In the genomic region with DNA sequence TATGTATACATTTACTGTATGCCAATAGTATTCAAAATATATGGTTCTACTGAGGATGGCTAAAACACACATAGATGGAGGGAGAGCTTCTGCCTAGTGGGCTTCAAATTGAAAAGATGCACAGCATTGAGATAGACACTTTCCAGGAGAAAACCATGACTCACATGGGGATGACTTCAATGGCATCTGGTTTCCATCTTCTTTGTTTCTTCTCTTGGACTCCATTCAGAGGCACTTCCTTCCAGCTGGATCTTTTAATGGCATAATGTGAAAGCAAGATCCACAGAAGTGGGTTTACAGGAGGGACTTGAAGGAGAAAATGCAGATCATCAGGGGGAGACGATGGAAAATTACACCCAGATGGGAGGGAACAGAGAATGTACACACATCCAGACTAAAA, we compare ENCODE assay signal across 19 cellular contexts.
DNase-seq lines count a peak whose midpoint lies in the region; ATAC-seq and TF ChIP-seq lines count a peak whose summit lies in the region.
"Had no signal": no experiment of that assay in that cellular context is flagged by ENCODE, and none has a peak within 500 bp of the region (broad histone marks: within the 10 kb centered on the region; RNA-seq: fewer than 3 reads in every experiment).

No MANE protein-coding gene starts in this region.

- DNase-seq in COLO829 (ENCODE audit: low spot score) (peak; percentile 7), fibroblast of lung (ENCODE audit: low read depth in 2 of 2) (peak; percentile 70 to 75), osteoblast (ENCODE audit: insufficient read length, low spot score, missing footprints) (peak; percentile 38), activated T-cell treated with anti-CD3 and anti-CD28 coated beads for 4 hours (no peak), type B pancreatic cell (ENCODE audit: extremely low spot score, unreplicated experiment) (no peak), DMS53 (lab: John Stamatoyannopoulos, UW) (no peak)
- no peak for DNase-seq in stimulated activated effector memory CD8-positive, alpha-beta T cell treated with anti-CD3 and anti-CD28 coated beads, Interleukin-12 subunit alpha, Interleukin-12 subunit beta, amount 100 ng/mL, for 72 hours (ENCODE audit: low spot score in 2 of 2)
- DNase-seq: activated CD4-positive, alpha-beta T cell treated with anti-CD3 and anti-CD28 coated beads, Interleukin-2, amount 10 ng/mL, durations not matched to agents 7 days and 5 days; activated T-cell treated with anti-CD3 and anti-CD28 coated beads, Interleukin-2, amount 50 U/mL, for 48 hours; amniotic stem cell; DMS79 treated with DMSO at 0.1 percent for 48 hours; effector CD4-positive, alpha-beta T cell; kidney; NCI-H2107; T-helper 9 cell had no signal

- no peaks in the 10 kb centered on the region for H3K9me3 Mint-ChIP-seq in stimulated activated effector memory CD8-positive, alpha-beta T cell treated with anti-CD3 and anti-CD28 coated beads, Interleukin-12 subunit alpha, Interleukin-12 subunit beta, amount 100 ng/mL, for 72 hours
- peaks cover 6% of the 10 kb centered on the region for H3K9me3 Mint-ChIP-seq in type B pancreatic cell
- H3K9me3 Mint-ChIP-seq: activated CD4-positive, alpha-beta T cell treated with anti-CD3 and anti-CD28 coated beads, Interleukin-2, amount 10 ng/mL, durations not matched to agents 7 days and 5 days had no signal

- H2AFZ ChIP-seq in fibroblast of lung (ENCODE audit: low read length) (no peak overlapping the region), osteoblast (ENCODE audit: low read length) (no peak overlapping the region)
- H2AFZ ChIP-seq: parathyroid adenoma had no signal

- peaks cover 38% of the 10 kb centered on the region for H3K4me1 Mint-ChIP-seq in stimulated activated effector memory CD8-positive, alpha-beta T cell treated with anti-CD3 and anti-CD28 coated beads, Interleukin-12 subunit alpha, Interleukin-12 subunit beta, amount 100 ng/mL, for 72 hours
- peaks cover 8% of the 10 kb centered on the region for H3K4me1 Mint-ChIP-seq in type B pancreatic cell (ENCODE audit: unreplicated experiment)

- H3K79me2 ChIP-seq in fibroblast of lung (ENCODE audit: control insufficient read depth, insufficient read depth, low read length) (no peaks in the 10 kb centered on the region), osteoblast (ENCODE audit: insufficient read depth, low read length) (no peaks in the 10 kb centered on the region)
- H3K79me2 ChIP-seq: parathyroid adenoma had no signal

- peak overlapping the region; percentile 64 for H3K4me2 ChIP-seq in fibroblast of lung (ENCODE audit: extremely low read depth, insufficient read depth, low read length)
- no peak overlapping the region for H3K4me2 ChIP-seq in osteoblast (ENCODE audit: insufficient read depth, low read length)

- H3K4me3 ChIP-seq in fibroblast of lung (replicated peaks in 1 of 4; ENCODE audit: control extremely low read depth in 1 of 4, insufficient read depth in 1 of 4, low read depth in 3 of 4, low read length in 4 of 4) (no peak overlapping the region), osteoblast (ENCODE audit: insufficient read depth, low read length) (no peak overlapping the region)
- H3K4me3 ChIP-seq: mucosa of descending colon had no signal

- no peak for ATAC-seq in stimulated activated effector memory CD8-positive, alpha-beta T cell treated with anti-CD3 and anti-CD28 coated beads, Interleukin-12 subunit alpha, Interleukin-12 subunit beta, amount 100 ng/mL, for 72 hours
- ATAC-seq: mucosa of descending colon had no signal

- peaks cover 7% of the 10 kb centered on the region for H3K27me3 Mint-ChIP-seq in type B pancreatic cell
- H3K27me3 Mint-ChIP-seq: activated CD4-positive, alpha-beta T cell treated with anti-CD3 and anti-CD28 coated beads, Interleukin-2, amount 10 ng/mL, durations not matched to agents 7 days and 5 days had no signal

- no peaks in the 10 kb centered on the region for H3K27me3 ChIP-seq in fibroblast of lung (ENCODE audit: control insufficient read depth, insufficient read depth, low read length)
- H3K27me3 ChIP-seq in osteoblast (ENCODE audit: insufficient read depth, low read length): no peaks in the 10 kb centered on the region

- H3K9me3 ChIP-seq in fibroblast of lung (ENCODE audit: control insufficient read depth, insufficient read depth, low read depth, low read length): no peaks in the 10 kb centered on the region
- H3K9me3 ChIP-seq in osteoblast (ENCODE audit: low read depth, low read length): no peaks in the 10 kb centered on the region
- H3K9me3 ChIP-seq: mucosa of descending colon had no signal

- no peak for TF ChIP-seq CTCF in fibroblast of lung (conservative IDR thresholded peaks at IDR 0.05 in 1 of 2, IDR thresholded peaks at IDR 0.05 in 1 of 2; ENCODE audit: low read depth in 1 of 2, low read length in 2 of 2)
- TF ChIP-seq CTCF in osteoblast (IDR thresholded peaks at IDR 0.05; ENCODE audit: extremely low read depth, low read depth, low read length): no peak
- TF ChIP-seq CTCF in type B pancreatic cell (conservative IDR thresholded peaks at IDR 0.05): no peak

- H3K36me3 ChIP-seq in fibroblast of lung (ENCODE audit: control insufficient read depth, insufficient read depth, low read length) (no peaks in the 10 kb centered on the region), osteoblast (ENCODE audit: insufficient read depth, low read length) (no peaks in the 10 kb centered on the region)

- peaks cover 9% of the 10 kb centered on the region for H3K4me1 ChIP-seq in fibroblast of lung (ENCODE audit: control insufficient read depth, extremely low read depth, insufficient read depth, low read length)
- H3K4me1 ChIP-seq in osteoblast (ENCODE audit: insufficient read depth, low read length): peaks cover 12% of the 10 kb centered on the region
- H3K4me1 ChIP-seq: parathyroid adenoma had no signal

- no peak overlapping the region for H3K4me3 Mint-ChIP-seq in stimulated activated effector memory CD8-positive, alpha-beta T cell treated with anti-CD3 and anti-CD28 coated beads, Interleukin-12 subunit alpha, Interleukin-12 subunit beta, amount 100 ng/mL, for 72 hours
- H3K4me3 Mint-ChIP-seq in type B pancreatic cell: no peak overlapping the region
- H3K4me3 Mint-ChIP-seq: activated CD4-positive, alpha-beta T cell treated with anti-CD3 and anti-CD28 coated beads, Interleukin-2, amount 10 ng/mL, durations not matched to agents 7 days and 5 days had no signal

- H3K9ac ChIP-seq in fibroblast of lung (ENCODE audit: insufficient read depth, low read length): no peak overlapping the region
- H3K9ac ChIP-seq: parathyroid adenoma had no signal

- H3K27ac ChIP-seq in fibroblast of lung (ENCODE audit: insufficient read depth, low read length) (no peak overlapping the region), osteoblast (ENCODE audit: low read depth, low read length) (no peak overlapping the region)
- H3K27ac ChIP-seq: C4-2B, parathyroid adenoma had no signal

- no peaks in the 10 kb centered on the region for H3K36me3 Mint-ChIP-seq in stimulated activated effector memory CD8-positive, alpha-beta T cell treated with anti-CD3 and anti-CD28 coated beads, Interleukin-12 subunit alpha, Interleukin-12 subunit beta, amount 100 ng/mL, for 72 hours
- no peaks in the 10 kb centered on the region for H3K36me3 Mint-ChIP-seq in type B pancreatic cell

- no peaks in the 10 kb centered on the region for H4K20me1 ChIP-seq in fibroblast of lung (ENCODE audit: control insufficient read depth, extremely low read depth, insufficient read depth, low read length)
- H4K20me1 ChIP-seq in osteoblast (ENCODE audit: insufficient read depth, low read length): no peaks in the 10 kb centered on the region

- no peak overlapping the region for H3K27ac Mint-ChIP-seq in stimulated activated effector memory CD8-positive, alpha-beta T cell treated with anti-CD3 and anti-CD28 coated beads, Interleukin-12 subunit alpha, Interleukin-12 subunit beta, amount 100 ng/mL, for 72 hours
- no peak overlapping the region for H3K27ac Mint-ChIP-seq in type B pancreatic cell
- H3K27ac Mint-ChIP-seq: activated CD4-positive, alpha-beta T cell treated with anti-CD3 and anti-CD28 coated beads, Interleukin-2, amount 10 ng/mL, durations not matched to agents 7 days and 5 days had no signal

TF ChIP-seq in PFSK-1, 5 proteins besides CTCF, POLR2A, EP300 and RAD21:
- peak; percentile 36; the same call in 1 of the 2 replicates for TF ChIP-seq POLR2AphosphoS5 (IDR thresholded peaks at IDR 0.05; ENCODE audit: low read depth, low read length)
- peak; percentile 26; the same call in 1 of the 2 replicates for TF ChIP-seq SIN3A (IDR thresholded peaks at IDR 0.05; ENCODE audit: borderline replicate concordance, insufficient read depth, low read length)
- TF ChIP-seq FOXP2 (optimal IDR thresholded peaks at IDR 0.05; ENCODE audit: borderline replicate concordance, extremely low read depth, extremely low read length, insufficient read depth): no peak
- TF ChIP-seq, protein P1, sequence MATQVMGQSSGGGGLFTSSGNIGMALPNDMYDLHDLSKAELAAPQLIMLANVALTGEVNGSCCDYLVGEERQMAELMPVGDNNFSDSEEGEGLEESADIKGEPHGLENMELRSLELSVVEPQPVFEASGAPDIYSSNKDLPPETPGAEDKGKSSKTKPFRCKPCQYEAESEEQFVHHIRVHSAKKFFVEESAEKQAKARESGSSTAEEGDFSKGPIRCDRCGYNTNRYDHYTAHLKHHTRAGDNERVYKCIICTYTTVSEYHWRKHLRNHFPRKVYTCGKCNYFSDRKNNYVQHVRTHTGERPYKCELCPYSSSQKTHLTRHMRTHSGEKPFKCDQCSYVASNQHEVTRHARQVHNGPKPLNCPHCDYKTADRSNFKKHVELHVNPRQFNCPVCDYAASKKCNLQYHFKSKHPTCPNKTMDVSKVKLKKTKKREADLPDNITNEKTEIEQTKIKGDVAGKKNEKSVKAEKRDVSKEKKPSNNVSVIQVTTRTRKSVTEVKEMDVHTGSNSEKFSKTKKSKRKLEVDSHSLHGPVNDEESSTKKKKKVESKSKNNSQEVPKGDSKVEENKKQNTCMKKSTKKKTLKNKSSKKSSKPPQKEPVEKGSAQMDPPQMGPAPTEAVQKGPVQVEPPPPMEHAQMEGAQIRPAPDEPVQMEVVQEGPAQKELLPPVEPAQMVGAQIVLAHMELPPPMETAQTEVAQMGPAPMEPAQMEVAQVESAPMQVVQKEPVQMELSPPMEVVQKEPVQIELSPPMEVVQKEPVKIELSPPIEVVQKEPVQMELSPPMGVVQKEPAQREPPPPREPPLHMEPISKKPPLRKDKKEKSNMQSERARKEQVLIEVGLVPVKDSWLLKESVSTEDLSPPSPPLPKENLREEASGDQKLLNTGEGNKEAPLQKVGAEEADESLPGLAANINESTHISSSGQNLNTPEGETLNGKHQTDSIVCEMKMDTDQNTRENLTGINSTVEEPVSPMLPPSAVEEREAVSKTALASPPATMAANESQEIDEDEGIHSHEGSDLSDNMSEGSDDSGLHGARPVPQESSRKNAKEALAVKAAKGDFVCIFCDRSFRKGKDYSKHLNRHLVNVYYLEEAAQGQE (IDR thresholded peaks at IDR 0.05; ENCODE audit: insufficient read depth in 1 of 2, low read depth in 2 of 2, low read length in 2 of 2): 0 out of 4 replicates have a peak, but pooled peaks of 1 of the 2 experiments have one; percentile 27
- no peak for TF ChIP-seq TAF1 (IDR thresholded peaks at IDR 0.05; ENCODE audit: borderline replicate concordance, insufficient read depth, low read length)
TF ChIP-seq in PFSK-1: peak in this region for 3.

Comparison
In these comparisons a context has a peak if more than half of its experiments do, and no peak if none do; other contexts are left out.
1. DNase-seq: peak in COLO829 (single experiment), fibroblast of lung (2 of 2) and osteoblast (single experiment); none in stimulated activated effector memory CD8-positive, alpha-beta T cell treated with anti-CD3 and anti-CD28 coated beads, Interleukin-12 subunit alpha, Interleukin-12 subunit beta, amount 100 ng/mL, for 72 hours (0 of 2), activated T-cell treated with anti-CD3 and anti-CD28 coated beads for 4 hours (single experiment), type B pancreatic cell (single experiment) and DMS53 (single experiment).